Comparison of ENCODE assay signal across 17 cellular contexts in the genomic region with DNA sequence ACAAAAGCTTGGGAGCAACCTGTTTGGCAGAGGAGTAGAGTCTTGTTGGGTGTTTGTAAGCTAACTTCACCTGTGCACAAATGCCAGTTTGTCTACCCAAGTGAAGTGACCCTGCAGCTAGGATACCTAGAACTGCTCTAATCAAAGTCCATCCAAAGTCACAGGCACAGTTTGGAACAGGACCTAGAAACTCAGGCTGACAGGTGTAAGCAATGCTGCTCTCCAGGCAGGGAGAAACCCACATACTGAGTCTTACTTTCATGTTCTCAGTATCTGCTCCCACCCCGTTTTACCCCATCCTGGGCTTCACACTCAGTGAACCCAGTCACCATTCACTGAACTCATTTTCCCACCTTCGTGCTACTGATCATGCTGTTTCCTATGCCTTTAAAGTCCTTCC. TPM values are rescaled to one million over a fixed set of nuclear protein-coding genes. Genes with fewer than 3 reads are reported as not detected.
DNase-seq lines count a peak whose midpoint lies in the region; ATAC-seq, FAIRE-seq and TF ChIP-seq lines count a peak whose summit lies in the region.
"Had no signal": no experiment of that assay in that cellular context is flagged by ENCODE, and none has a peak within 500 bp of the region (broad histone marks: within the 10 kb centered on the region; RNA-seq: fewer than 3 reads in every experiment).

No MANE protein-coding gene starts in this region.

- no peaks in the 10 kb centered on the region for H3K9me3 ChIP-seq in liver (ENCODE audit: control insufficient read depth in 4 of 4, low read length in 3 of 4)
- no peaks in the 10 kb centered on the region for H3K9me3 ChIP-seq in HepG2 (ENCODE audit: low read length)
- no peaks in the 10 kb centered on the region for H3K9me3 ChIP-seq in left ventricle myocardium inferior (replicated peaks)
- no peaks in the 10 kb centered on the region for H3K9me3 ChIP-seq in esophagus muscularis mucosa

- BruUV-seq in HepG2 (replicated peaks; lab: Mats Ljungman, UMichigan), result no TSS peak

- no peak for TF ChIP-seq POLR2A in HepG2 (IDR thresholded peaks at IDR 0.05; ENCODE audit: insufficient read depth in 1 of 2, low read depth in 2 of 2, low read length in 2 of 2)
- no peak for TF ChIP-seq POLR2A in esophagus muscularis mucosa (IDR thresholded peaks at IDR 0.05; ENCODE audit: low read depth)

- POLR2A ChIA-PET in HepG2 (lab: Yijun Ruan, JAX), result no interaction called here

- TF ChIP-seq RAD21 in liver (IDR thresholded peaks at IDR 0.05) (peak; percentile 28 to 55), HepG2 (CRISPR knock-in tag; IDR thresholded peaks at IDR 0.05) (no peak)

- CTCF ChIA-PET in HepG2 (lab: Yijun Ruan, JAX; ENCODE audit: low intra/inter-chr PET ratio, low total read pairs), result no interaction called here

- no peak overlapping the region for H3K9ac ChIP-seq in liver (ENCODE audit: low read depth in 1 of 2, low read length in 2 of 2)
- no peak overlapping the region for H3K9ac ChIP-seq in HepG2 (ENCODE audit: insufficient read depth, low read depth, low read length)
- H3K9ac ChIP-seq: GM23248 had no signal

- no peak for FAIRE-seq in HepG2 (lab: Jason Lieb, UNC)

- in situ Hi-C loops in HepG2 (cut with HindIII; ENCODE audit: extremely low pct_ligation_motif_present, low pct_unique_long_range_greater_than_20kb), result no loop called here

- TF ChIP-seq CTCF in liver (IDR thresholded peaks at IDR 0.05; ENCODE audit: low read depth, low read length, missing input control) (no peak), HepG2 (CRISPR knock-in tag; IDR thresholded peaks at IDR 0.05) (no peak), left ventricle myocardium inferior (IDR thresholded peaks at IDR 0.05; ENCODE audit: borderline replicate concordance) (no peak), esophagus muscularis mucosa (IDR thresholded peaks at IDR 0.05) (no peak)

- 41% methylated on average over 2 of the region's 2 CpGs for WGBS in liver
- 17% methylated on average over 2 of the region's 2 CpGs for WGBS in HepG2 (ENCODE audit: low lambda C conversion rate)
- 85% methylated on average over 2 of the region's 2 CpGs for WGBS in esophagus muscularis mucosa

- no peaks in the 10 kb centered on the region for H3K79me2 ChIP-seq in HepG2 (ENCODE audit: insufficient read depth, low read length)

- ATAC-seq in HepG2 (no peak), HG03432 (IDR thresholded peaks at IDR 0.05; ENCODE audit: unreplicated experiment) (peak; percentile 56), left lobe of liver (peak; percentile 97), HG02852 (IDR thresholded peaks at IDR 0.05; ENCODE audit: unreplicated experiment) (no peak)

- DNase-seq in HepG2 (ENCODE audit: low spot score), result no peak
- DNase-seq in left lobe of liver (ENCODE audit: low spot score), result peak; percentile 61
- no peak for DNase-seq in left ventricle myocardium inferior
- DNase-seq in NCI-H2081 (lab: John Stamatoyannopoulos, UW), result no peak
- DNase-seq in esophagus muscularis mucosa (ENCODE audit: extremely low spot score), result no peak
- DNase-seq: CD4-positive, alpha-beta T cell; GM23248; HCEC 1CT; NCI-H187 treated with DMSO at 0.1 percent for 48 hours; NCI-H446; OCI-M1; RPMI8226; SIG-M5 had no signal

- H3K27ac ChIP-seq in liver (ENCODE audit: low read depth in 1 of 2, low read length in 2 of 2) (peak overlapping the region in 1 of 2 donors; percentile 38), HepG2 (ENCODE audit: extremely low read length, insufficient read depth, low read length) (no peak overlapping the region), left ventricle myocardium inferior (replicated peaks) (no peak overlapping the region), esophagus muscularis mucosa (replicated peaks in 1 of 4) (no peak overlapping the region)
- H3K27ac ChIP-seq: 22Rv1 had no signal

- H4K20me1 ChIP-seq in HepG2 (ENCODE audit: insufficient read depth, low read length), result no peaks in the 10 kb centered on the region

- no peak overlapping the region for H3K4me2 ChIP-seq in HepG2 (ENCODE audit: low read depth, low read length)

- TF ChIP-seq EP300 in HepG2 (IDR thresholded peaks at IDR 0.05; ENCODE audit: low read depth in 2 of 2, low read length in 2 of 2) (no peak), HepG2 (CRISPR knock-in tag; IDR thresholded peaks at IDR 0.05; ENCODE audit: borderline replicate concordance) (no peak), esophagus muscularis mucosa (IDR thresholded peaks at IDR 0.05) (no peak)

- peaks cover 6 to 21% (median 17%) of the 10 kb centered on the region in 4 donors for H3K4me1 ChIP-seq in liver (ENCODE audit: control insufficient read depth in 4 of 4, insufficient read depth in 4 of 4, low read length in 3 of 4)
- peaks cover 6% of the 10 kb centered on the region; the same call in 1 of the 2 replicates for H3K4me1 ChIP-seq in HepG2 (ENCODE audit: insufficient read depth, low read length)
- no peaks in the 10 kb centered on the region for H3K4me1 ChIP-seq in left ventricle myocardium inferior
- no peaks in the 10 kb centered on the region for H3K4me1 ChIP-seq in esophagus muscularis mucosa

- H3K4me3 ChIP-seq in liver (ENCODE audit: low read depth in 1 of 3, low read length in 3 of 3) (no peak overlapping the region), HepG2 (replicated peaks in 1 of 3; ENCODE audit: insufficient read depth in 1 of 3, low read depth in 2 of 3, low read length in 3 of 3) (no peak overlapping the region), left ventricle myocardium inferior (no peak overlapping the region), esophagus muscularis mucosa (no peak overlapping the region)

- H3K27me3 ChIP-seq in liver (ENCODE audit: control insufficient read depth in 4 of 4, insufficient read depth in 4 of 4, low read length in 3 of 4), result no peaks in the 10 kb centered on the region
- H3K27me3 ChIP-seq in HepG2 (ENCODE audit: control insufficient read depth in 1 of 2, insufficient read depth in 2 of 2, low read length in 2 of 2), result no peaks in the 10 kb centered on the region; a peak in 1 of 5 replicates
- no peaks in the 10 kb centered on the region for H3K27me3 ChIP-seq in left ventricle myocardium inferior (ENCODE audit: low read depth)
- H3K27me3 ChIP-seq in esophagus muscularis mucosa, result no peaks in the 10 kb centered on the region

- intact Hi-C loops in HepG2 (cut with micrococcal nuclease; ENCODE audit: unreplicated experiment) (no loop called here), left ventricle myocardium inferior (cut with micrococcal nuclease) (no loop called here), esophagus muscularis mucosa (cut with DNase I) (no loop called here)

- H3K36me3 ChIP-seq in liver (ENCODE audit: control insufficient read depth in 4 of 4, insufficient read depth in 3 of 4, low read depth in 1 of 4, low read length in 3 of 4) (no peaks in the 10 kb centered on the region), HepG2 (replicated peaks in 1 of 2; ENCODE audit: control insufficient read depth in 1 of 2, insufficient read depth in 2 of 2, low read length in 2 of 2) (no peaks in the 10 kb centered on the region), left ventricle myocardium inferior (no peaks in the 10 kb centered on the region), esophagus muscularis mucosa (no peaks in the 10 kb centered on the region)

- H2AFZ ChIP-seq in HepG2 (ENCODE audit: low read length), result no peak overlapping the region

TF ChIP-seq in liver, 16 proteins besides CTCF, POLR2A, EP300 and RAD21 (continues in another document):
- TF ChIP-seq JUND (IDR thresholded peaks at IDR 0.05) (peak in 1 of 2 donors; percentile 29), HNF4G (IDR thresholded peaks at IDR 0.05) (peak; percentile 63), FOXA1 (IDR thresholded peaks at IDR 0.05) (no peak), YY1 (IDR thresholded peaks at IDR 0.05) (peak; percentile 30), SP1 (IDR thresholded peaks at IDR 0.05) (peak; percentile 78)

TF ChIP-seq in HepG2, 621 proteins besides CTCF, POLR2A, EP300 and RAD21 (continues in another document):
- TF ChIP-seq ZNF24 (IDR thresholded peaks at IDR 0.05), result no peak
- no peak for TF ChIP-seq TCF7L2 (IDR thresholded peaks at IDR 0.05; ENCODE audit: low read depth, low read length)

RNA-seq across cellular contexts. Expression of a gene that starts 40.3 kb away (rescaled TPM):
- 1 to 10 TPM; 3.2 to 4.3 TPM for total RNA-seq in liver
- 1 to 10 TPM; 1.3 to 2.2 TPM for polyA plus RNA-seq in liver
- total RNA-seq in HepG2 (2016; rRNA removed; fragmentation: Illumina TruSeq; extraction: Trizol), result 0.13 TPM in 1 of 2 replicates, not detected in the other
- total RNA-seq in HepG2 (2016; cell fraction: cytosol; rRNA removed; fragmentation: Illumina TruSeq; extraction: Trizol; ENCODE audit: low read depth), result under 0.01 TPM in 1 of 2 replicates, not detected in the other
- 0.09 TPM in 1 of 2 replicates, not detected in the other for total RNA-seq in HepG2 (2016; cell fraction: insoluble cytoplasmic fraction; rRNA removed; fragmentation: Illumina TruSeq; extraction: Trizol)
- not detected in 2 replicates for total RNA-seq in HepG2 (2016; cell fraction: membrane; rRNA removed; fragmentation: Illumina TruSeq; extraction: Trizol)
- not detected in 2 replicates for total RNA-seq in HepG2 (2016; cell fraction: nucleus; rRNA removed; fragmentation: Illumina TruSeq; extraction: Trizol)
- 0.04 and 0.05 TPM in 2 replicates for polyA plus RNA-seq in HepG2 (2011; rRNA removed)
- polyA plus RNA-seq in HepG2 (2011; cell fraction: cytosol; rRNA removed), result 0.07 and 0.08 TPM in 2 replicates
- 0.07 and 0.08 TPM in 2 replicates for polyA plus RNA-seq in HepG2 (2011; cell fraction: nucleus; rRNA removed)
- polyA plus RNA-seq in HepG2 (2012), result 0.25 and 0.36 TPM in 2 replicates
- polyA plus RNA-seq in HepG2 (2016; cell fraction: cytosol; fragmentation: Illumina TruSeq; extraction: Trizol; ENCODE audit: low read depth), result not detected in 2 replicates
- 0.04 TPM in 1 of 2 replicates, not detected in the other for polyA plus RNA-seq in HepG2 (2016; cell fraction: insoluble cytoplasmic fraction; fragmentation: Illumina TruSeq; extraction: Trizol; ENCODE audit: low read depth)
- polyA plus RNA-seq in HepG2 (2016; cell fraction: membrane; fragmentation: Illumina TruSeq; extraction: Trizol; ENCODE audit: low read depth), result not detected in 2 replicates
- polyA plus RNA-seq in HepG2 (2016; cell fraction: nucleus; fragmentation: Illumina TruSeq; extraction: Trizol; ENCODE audit: insufficient read depth, low read depth), result not detected in 2 replicates
- polyA minus RNA-seq in HepG2 (2011; rRNA and poly(A)+ RNA removed; ENCODE audit: low replicate concordance), result 0.04 and 2.7 TPM in 2 replicates
- polyA minus RNA-seq in HepG2 (2011; cell fraction: cytosol; rRNA and poly(A)+ RNA removed), result 0.30 TPM in 1 of 2 replicates, not detected in the other
- polyA minus RNA-seq in HepG2 (2011; cell fraction: nucleus; rRNA and poly(A)+ RNA removed), result 0.50 and 0.52 TPM in 2 replicates
- 8.4 TPM for total RNA-seq in left lobe of liver
- 2.6 TPM for total RNA-seq in left ventricle myocardium inferior
- 1 to 10 TPM; 5.0 to 8.7 (median 7.1) TPM for total RNA-seq in esophagus muscularis mucosa

Comparison
In these comparisons a context has a peak if more than half of its experiments do, and no peak if none do; other contexts are left out.
1. ATAC-seq: peak in HG03432 (single experiment) and left lobe of liver (single experiment); none in HepG2 (single experiment) and HG02852 (single experiment).